Comparison of ENCODE assay signal across 27 cellular contexts in the genomic region with DNA sequence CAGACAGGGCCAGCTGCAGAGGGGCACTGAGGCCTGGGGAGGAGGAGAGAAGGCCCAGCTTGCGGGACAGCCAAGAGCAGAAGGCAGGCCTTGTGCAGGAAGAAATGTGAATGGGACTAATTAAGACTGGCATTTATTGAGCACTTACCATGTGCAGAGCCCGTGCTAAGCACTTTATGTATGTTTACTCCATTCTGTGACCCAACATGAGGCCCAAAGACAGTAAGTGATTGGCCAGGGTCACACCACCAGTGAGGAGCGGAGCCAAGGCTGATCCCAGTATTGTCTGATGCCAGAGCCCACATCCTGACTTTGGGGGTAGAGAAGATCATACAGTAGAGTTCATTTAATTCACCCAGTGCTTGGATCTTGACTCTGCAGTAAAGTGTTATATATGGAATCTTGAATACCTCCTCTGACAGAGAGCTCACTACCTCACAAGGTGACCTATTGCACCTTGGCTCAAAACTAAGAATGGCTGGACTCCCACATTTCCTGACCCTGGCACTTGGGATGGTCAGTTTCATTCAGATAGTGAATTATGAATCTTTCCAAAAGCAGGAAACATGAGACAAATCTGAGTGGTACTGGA. TPM values are rescaled to one million over a fixed set of nuclear protein-coding genes. Genes with fewer than 3 reads are reported as not detected.
"Had no signal": no experiment of that assay in that cellular context is flagged by ENCODE, and none has a peak within 500 bp of the region (broad histone marks: within the 10 kb centered on the region; RNA-seq: fewer than 3 reads in every experiment).

No MANE protein-coding gene starts in this region.

- ATAC-seq: activated T-cell treated with anti-CD3 and anti-CD28 coated beads, Interleukin-2, amount 50 U/mL, for 4 hours; gastroesophageal sphincter; left colon; mucosa of descending colon; stimulated activated naive CD8-positive, alpha-beta T cell treated with anti-CD3 and anti-CD28 coated beads, Interleukin-15, Interleukin-2, amounts not matched to agents 100 U/mL and 50 U/mL, for 24 hours; upper lobe of right lung; WTC11 had no signal

- H3K36me3 ChIP-seq: breast epithelium, thyroid gland had no signal

- H3K9me3 ChIP-seq: breast epithelium, esophagus muscularis mucosa, gastroesophageal sphincter, heart right ventricle, mucosa of descending colon, thyroid gland, upper lobe of right lung had no signal

- H3K4me1 ChIP-seq: breast epithelium, esophagus muscularis mucosa, gastroesophageal sphincter, heart right ventricle, thyroid gland, upper lobe of right lung had no signal

- H3K4me3 ChIP-seq: breast epithelium, esophagus muscularis mucosa, gastroesophageal sphincter, heart right ventricle, mucosa of descending colon, thyroid gland, upper lobe of right lung had no signal

- FAIRE-seq: colon, endothelial cell of umbilical vein, keratinocyte had no signal

- H3K27me3 ChIP-seq: breast epithelium, esophagus muscularis mucosa, gastroesophageal sphincter, heart right ventricle, thyroid gland, upper lobe of right lung had no signal

- DNase-seq: activated CD4-positive, alpha-beta T cell treated with anti-CD3 and anti-CD28 coated beads, Interleukin-2, amount 50 U/mL, for 4 hours; activated CD8-positive, alpha-beta memory T cell treated with anti-CD3 and anti-CD28 coated beads for 24 hours; activated CD8-positive, alpha-beta memory T cell treated with anti-CD3 and anti-CD28 coated beads, Interleukin-2, amount 50 U/mL, for 4 hours; activated naive CD4-positive, alpha-beta T cell; activated T-cell treated with anti-CD3 and anti-CD28 coated beads, Interleukin-2, amount 50 U/mL, for 4 hours; amniotic stem cell; effector memory CD4-positive, alpha-beta T cell; heart right ventricle; left colon; mesendoderm; retina; stimulated activated CD4-positive, alpha-beta T cell treated with anti-CD3 and anti-CD28 coated beads, Interleukin-4, amount 100 ng/mL, for 24 hours; stimulated activated naive CD8-positive, alpha-beta T cell treated with anti-CD3 and anti-CD28 coated beads, Interleukin-15, Interleukin-2, amounts not matched to agents 100 U/mL and 50 U/mL, for 24 hours; T1000; thyroid gland; upper lobe of right lung had no signal

- H3K27ac ChIP-seq: breast epithelium, esophagus muscularis mucosa, gastroesophageal sphincter, heart right ventricle, thyroid gland, upper lobe of right lung had no signal

RNA-seq across cellular contexts. Expression of gene DRC7, which starts 54.6 kb away (rescaled TPM):
- total RNA-seq: activated T-cell treated with anti-CD3 and anti-CD28 coated beads, Interleukin-2, amount 50 U/mL, for 4 hours; activated T-helper 2 cell treated with anti-CD3 and anti-CD28 coated beads, Interferon-gamma antibody, Interleukin-2, Interleukin-4, amounts not matched to agents 10 μg/mL and 5 μg/mL and 100 μg/mL, durations not matched to agents 14 hours and 24 hours and 36 hours; left colon; lower leg skin; mucosa of descending colon; osteoblast; upper lobe of right lung; WTC11 had no signal
- polyA plus RNA-seq: heart right ventricle, keratinocyte had no signal
